Comparison of ENCODE assay signal across 22 cellular contexts in genomic region chr4:123836919-123837605, GRCh38.
A peak's percentile ranks its signal among the peaks of the same experiment; 100 is the strongest.
DNase-seq lines count a peak whose midpoint lies in the region; ATAC-seq, FAIRE-seq and TF ChIP-seq lines count a peak whose summit lies in the region.
"Had no signal": no experiment of that assay in that cellular context is flagged by ENCODE, and none has a peak within 500 bp of the region (broad histone marks: within the 10 kb centered on the region; RNA-seq: fewer than 3 reads in every experiment).

No MANE protein-coding gene starts in this region.

- H3K9ac ChIP-seq in KMS-11, result peak overlapping the region; percentile 14; the same call in 1 of the 2 replicates
- H3K9ac ChIP-seq in neural progenitor cell, result no peak overlapping the region

- H3K27me3 ChIP-seq in ACC112 (ENCODE audit: insufficient read depth, low read length) (no peaks in the 10 kb centered on the region), KMS-11 (ENCODE audit: insufficient read depth, low read depth) (no peaks in the 10 kb centered on the region), bronchial epithelial cell (ENCODE audit: control insufficient read depth, insufficient read depth, low read length) (no peaks in the 10 kb centered on the region), neural progenitor cell (no peaks in the 10 kb centered on the region)

- no peaks in the 10 kb centered on the region for H3F3A ChIP-seq in neural progenitor cell (ENCODE audit: low read depth)

- H3K4me3 ChIP-seq in ACC112 (ENCODE audit: low read depth, low read length) (no peak overlapping the region), KMS-11 (IDR thresholded peaks at IDR 0.05; ENCODE audit: insufficient read depth, low read depth, low read length) (no peak overlapping the region), bronchial epithelial cell (ENCODE audit: low read depth, low read length) (no peak overlapping the region), neural progenitor cell (no peak overlapping the region)

- H3K36me3 ChIP-seq in ACC112 (ENCODE audit: insufficient read depth, low read length) (no peaks in the 10 kb centered on the region), KMS-11 (ENCODE audit: insufficient read depth) (no peaks in the 10 kb centered on the region), bronchial epithelial cell (ENCODE audit: control insufficient read depth, insufficient read depth, low read length) (no peaks in the 10 kb centered on the region), neural progenitor cell (no peaks in the 10 kb centered on the region)

- H3K27ac Mint-ChIP-seq in neural progenitor cell, result peak overlapping the region; percentile 83
- H3K27ac Mint-ChIP-seq: activated B cell treated with CpG ODN at 0.5 μM for 24 hours; activated CD8-positive, alpha-beta T cell treated with anti-CD3 and anti-CD28 coated beads, Interleukin-2, amount 10 ng/mL, durations not matched to agents 7 days and 5 days; CD8-positive, alpha-beta memory T cell; stimulated activated naive CD8-positive, alpha-beta T cell treated with anti-CD3 and anti-CD28 coated beads, Interleukin-15, amount 100 ng/mL, for 72 hours; type B pancreatic cell had no signal

- peaks cover 5% of the 10 kb centered on the region for H3K36me3 Mint-ChIP-seq in neural progenitor cell
- H3K36me3 Mint-ChIP-seq: CD8-positive, alpha-beta memory T cell; type B pancreatic cell had no signal

- H3K79me2 ChIP-seq in ACC112 (ENCODE audit: control insufficient read depth, insufficient read depth, low read length, unreplicated experiment) (no peaks in the 10 kb centered on the region), KMS-11 (ENCODE audit: insufficient read depth, low read depth) (no peaks in the 10 kb centered on the region), neural progenitor cell (ENCODE audit: low read depth) (no peaks in the 10 kb centered on the region)

- TF ChIP-seq CTCF in KMS-11 (conservative IDR thresholded peaks at IDR 0.05; ENCODE audit: low read depth, low read length), result no peak
- TF ChIP-seq CTCF in bronchial epithelial cell (IDR thresholded peaks at IDR 0.05; ENCODE audit: insufficient read depth, low read length, severe bottlenecking), result no peak
- no peak for TF ChIP-seq CTCF in neural progenitor cell (IDR thresholded peaks at IDR 0.05)
- no peak for TF ChIP-seq CTCF in GM13977 (IDR thresholded peaks at IDR 0.05; ENCODE audit: extremely low read depth, insufficient read depth, missing control alignments)

- H2AFZ ChIP-seq in ACC112 (ENCODE audit: low read length, unreplicated experiment) (peak overlapping the region; percentile 27), KMS-11 (ENCODE audit: low read depth) (peak overlapping the region; percentile 62), neural progenitor cell (replicated peaks) (no peak overlapping the region)

- H3K9me3 ChIP-seq in neural progenitor cell (ENCODE audit: low read depth), result no peaks in the 10 kb centered on the region

- H3K27ac ChIP-seq in ACC112 (ENCODE audit: low read depth, low read length) (peak overlapping the region; percentile 44; the same call in 1 of the 2 replicates), KMS-11 (peak overlapping the region; percentile 63), neural progenitor cell (no peak overlapping the region)

- H3K4me3 Mint-ChIP-seq in neural progenitor cell, result no peak overlapping the region
- H3K4me3 Mint-ChIP-seq: activated B cell treated with CpG ODN at 0.5 μM for 24 hours; activated CD8-positive, alpha-beta T cell treated with anti-CD3 and anti-CD28 coated beads, Interleukin-2, amount 10 ng/mL, durations not matched to agents 7 days and 5 days; activated T-cell treated with anti-CD3 and anti-CD28 coated beads, Interleukin-2, amount 50 U/mL, for 4 hours; CD8-positive, alpha-beta memory T cell; stimulated activated naive CD8-positive, alpha-beta T cell treated with anti-CD3 and anti-CD28 coated beads, Interleukin-15, amount 100 ng/mL, for 72 hours; type B pancreatic cell had no signal

- H4K20me1 ChIP-seq in KMS-11 (ENCODE audit: insufficient read depth) (no peaks in the 10 kb centered on the region), neural progenitor cell (ENCODE audit: low read depth) (no peaks in the 10 kb centered on the region)

- DNase-seq in bronchial epithelial cell (ENCODE audit: low read depth), result peak; percentile 50
- no peak for DNase-seq in neural progenitor cell (ENCODE audit: low spot score)
- DNase-seq in NCI-H2227 treated with DMSO at 0.1 percent for 48 hours (lab: John Stamatoyannopoulos, UW), result no peak
- no peak for DNase-seq in GM13977 (ENCODE audit: low spot score)
- DNase-seq in stimulated activated CD4-positive, alpha-beta T cell treated with anti-CD3 and anti-CD28 coated beads, Interleukin-1b, Interleukin-23, amount 100 ng/mL, for 48 hours, result no peak
- DNase-seq: activated B cell treated with CpG ODN at 0.5 μM for 24 hours; activated CD8-positive, alpha-beta T cell treated with anti-CD3 and anti-CD28 coated beads, Interleukin-2, amount 10 ng/mL, durations not matched to agents 7 days and 5 days; activated T-cell treated with anti-CD3 and anti-CD28 coated beads, Interleukin-2, amount 50 U/mL, for 4 hours; CD8-positive, alpha-beta memory T cell; DMS79; islet precursor cell; NCI-H146; NCI-H345; retina; Right ventricle myocardium superior; stimulated activated naive CD8-positive, alpha-beta T cell treated with anti-CD3 and anti-CD28 coated beads, Interleukin-15, amount 100 ng/mL, for 72 hours had no signal

- peaks cover 2% of the 10 kb centered on the region for H3K27me3 Mint-ChIP-seq in neural progenitor cell (ENCODE audit: insufficient read depth, low read depth)
- H3K27me3 Mint-ChIP-seq: stimulated activated naive CD8-positive, alpha-beta T cell treated with anti-CD3 and anti-CD28 coated beads, Interleukin-15, amount 100 ng/mL, for 72 hours; type B pancreatic cell had no signal

- H3K4me2 ChIP-seq in KMS-11, result peak overlapping the region; percentile 50
- no peak overlapping the region for H3K4me2 ChIP-seq in neural progenitor cell

- peaks cover 8% of the 10 kb centered on the region for H3K9me3 Mint-ChIP-seq in neural progenitor cell
- H3K9me3 Mint-ChIP-seq: activated B cell treated with CpG ODN at 0.5 μM for 24 hours; activated T-cell treated with anti-CD3 and anti-CD28 coated beads, Interleukin-2, amount 50 U/mL, for 4 hours; stimulated activated naive CD8-positive, alpha-beta T cell treated with anti-CD3 and anti-CD28 coated beads, Interleukin-15, amount 100 ng/mL, for 72 hours; type B pancreatic cell had no signal

- FAIRE-seq in bronchial epithelial cell (lab: Jason Lieb, UNC), result peak; percentile 58
- FAIRE-seq: GM18507, HTR-8/SVneo had no signal

- ATAC-seq in esophagus mucosa, result no peak
- ATAC-seq: activated CD8-positive, alpha-beta T cell treated with anti-CD3 and anti-CD28 coated beads, Interleukin-2, amount 10 ng/mL, durations not matched to agents 7 days and 5 days; activated T-cell treated with anti-CD3 and anti-CD28 coated beads, Interleukin-2, amount 50 U/mL, for 4 hours; stimulated activated naive CD8-positive, alpha-beta T cell treated with anti-CD3 and anti-CD28 coated beads, Interleukin-15, amount 100 ng/mL, for 72 hours had no signal

- peaks cover 25% of the 10 kb centered on the region for H3K4me1 ChIP-seq in ACC112 (ENCODE audit: control insufficient read depth, insufficient read depth, low read length, unreplicated experiment)
- H3K4me1 ChIP-seq in KMS-11 (ENCODE audit: low read depth, poor library complexity, severe bottlenecking), result peaks cover 40% of the 10 kb centered on the region
- H3K4me1 ChIP-seq in neural progenitor cell, result no peaks in the 10 kb centered on the region

- in situ Hi-C loops in GM13977 (cut with MboI; ENCODE audit: low pct_unique_long_range_greater_than_20kb, low sequenced_read_pairs, unreplicated experiment), result no loop called here

- H3K4me1 Mint-ChIP-seq in neural progenitor cell, result peaks cover 50% of the 10 kb centered on the region
- H3K4me1 Mint-ChIP-seq: activated B cell treated with CpG ODN at 0.5 μM for 24 hours; CD8-positive, alpha-beta memory T cell; stimulated activated naive CD8-positive, alpha-beta T cell treated with anti-CD3 and anti-CD28 coated beads, Interleukin-15, amount 100 ng/mL, for 72 hours had no signal
